23 cellular contexts compared by ENCODE assay signal in genomic region chr7:43952028-43952427, GRCh38. TPM values are rescaled to one million over a fixed set of nuclear protein-coding genes. Genes with fewer than 3 reads are reported as not detected.
"Had no signal": no experiment of that assay in that cellular context is flagged by ENCODE, and none has a peak within 500 bp of the region (broad histone marks: within the 10 kb centered on the region; RNA-seq: fewer than 3 reads in every experiment).

No MANE protein-coding gene starts in this region.

- DNase-seq: effector memory CD8-positive, alpha-beta T cell; gastrocnemius medialis; immature natural killer cell; kidney; left colon; left ventricle myocardium superior; mesenchymal stem cell; midbrain; naive thymus-derived CD4-positive, alpha-beta T cell; nephron progenitor cell; psoas muscle; stimulated activated CD4-positive, alpha-beta T cell treated with anti-CD3 and anti-CD28 coated beads, Interleukin-2, amount 100 ng/mL, for 48 hours; stimulated activated naive CD4-positive, alpha-beta T cell treated with Interleukin-2 at 50 U/mL for 16 hours; transverse colon had no signal

- FAIRE-seq: kidney had no signal

- H3K27ac ChIP-seq: epithelial cell of prostate, esophagus muscularis mucosa, psoas muscle, right atrium auricular region, suprapubic skin, transverse colon had no signal

- H3K27me3 ChIP-seq: esophagus muscularis mucosa, gastrocnemius medialis, right atrium auricular region, suprapubic skin, transverse colon had no signal

RNA-seq across cellular contexts. Expression of gene SPDYE1, which starts 45.7 kb away (rescaled TPM):
- total RNA-seq: fibroblast of villous mesenchyme, gastrocnemius medialis, kidney, left colon, left ventricle myocardium superior, omental fat pad, psoas muscle, right atrium auricular region, smooth muscle cell, suprapubic skin, transverse colon, ureter had no signal
- polyA plus RNA-seq: lung, psoas muscle had no signal
